Comparison of ENCODE assay signal across 17 cellular contexts in the genomic region with DNA sequence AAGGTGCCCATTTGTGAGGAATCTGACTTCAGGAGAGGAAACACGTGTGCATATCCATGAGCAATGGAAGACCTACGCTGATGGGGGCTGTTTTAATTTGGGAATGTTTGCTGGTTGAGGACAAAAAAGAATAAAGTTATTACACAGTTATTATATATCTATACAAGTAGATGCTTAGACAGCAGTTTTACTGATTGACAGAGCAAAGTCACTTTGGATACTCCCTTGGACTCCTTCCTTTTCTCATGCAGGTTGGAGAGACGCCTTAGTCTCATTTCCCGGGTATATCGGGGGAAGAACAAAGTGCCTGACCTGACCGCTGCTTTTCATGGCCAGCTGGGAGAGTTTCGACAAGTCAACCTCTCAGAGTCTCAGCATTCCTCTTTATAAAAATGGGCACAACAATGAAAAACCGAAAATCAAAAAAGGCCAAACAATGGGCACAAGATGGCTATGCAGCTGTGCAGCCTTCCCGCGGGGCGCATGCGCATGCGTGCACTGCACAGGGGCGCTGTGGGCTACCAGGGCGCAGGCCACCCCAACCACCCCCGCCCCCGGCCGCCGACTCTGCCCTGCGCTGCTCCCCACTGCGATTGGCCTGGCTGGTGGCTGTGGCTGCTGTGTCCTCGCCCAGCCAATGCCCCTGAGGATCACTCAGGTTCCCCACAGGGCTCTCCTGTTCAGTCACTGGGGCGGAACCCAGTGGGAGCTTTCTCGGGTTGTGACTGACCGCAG.
"Had no signal": no experiment of that assay in that cellular context is flagged by ENCODE, and none has a peak within 500 bp of the region (broad histone marks: within the 10 kb centered on the region; RNA-seq: fewer than 3 reads in every experiment).

No MANE protein-coding gene starts in this region.

- ATAC-seq: T-cell had no signal

- H3K27ac Mint-ChIP-seq: activated CD4-positive, alpha-beta memory T cell treated with anti-CD3 and anti-CD28 coated beads, Interleukin-2, amount 10 ng/mL, durations not matched to agents 7 days and 5 days; activated T-cell treated with anti-CD3 and anti-CD28 coated beads, Interleukin-2, amount 50 U/mL, for 24 hours; memory B cell; stimulated activated naive CD8-positive, alpha-beta T cell treated with anti-CD3 and anti-CD28 coated beads, Interleukin-15, Interleukin-2, amounts not matched to agents 100 ng/mL and 50 ng/mL, for 24 hours; T-cell had no signal

- H3K9me3 ChIP-seq: prostate gland, transverse colon, vagina had no signal

- H3K4me1 ChIP-seq: prostate gland, transverse colon, vagina had no signal

- H3K27ac ChIP-seq: dorsolateral prefrontal cortex, prostate gland, skin epidermis, transverse colon, vagina had no signal

- H3K4me3 ChIP-seq: dorsolateral prefrontal cortex, prostate gland, skin epidermis, transverse colon, vagina had no signal

- H3K27me3 ChIP-seq: dorsolateral prefrontal cortex, transverse colon, vagina had no signal

- H3K9me3 Mint-ChIP-seq: activated CD4-positive, alpha-beta memory T cell treated with anti-CD3 and anti-CD28 coated beads, Interleukin-2, amount 10 ng/mL, durations not matched to agents 7 days and 5 days; activated T-cell treated with anti-CD3 and anti-CD28 coated beads, Interleukin-2, amount 50 U/mL, for 24 hours; memory B cell; neural crest cell; stimulated activated naive CD8-positive, alpha-beta T cell treated with anti-CD3 and anti-CD28 coated beads, Interleukin-15, Interleukin-2, amounts not matched to agents 100 ng/mL and 50 ng/mL, for 24 hours; T-cell had no signal

- DNase-seq: activated CD4-positive, alpha-beta memory T cell treated with anti-CD3 and anti-CD28 coated beads, Interleukin-2, amount 10 ng/mL, durations not matched to agents 7 days and 5 days; activated CD4-positive, alpha-beta T cell treated with anti-CD3 and anti-CD28 coated beads for 4 hours; activated effector memory CD4-positive, alpha-beta T cell treated with Interleukin-2 at 50 U/mL for 16 hours; activated naive CD4-positive, alpha-beta T cell treated with anti-CD3 and anti-CD28 coated beads, Interleukin-2, amount 50 U/mL, for 16 hours; activated T-cell treated with anti-CD3 and anti-CD28 coated beads, Interleukin-2, amount 50 U/mL, for 24 hours; dorsolateral prefrontal cortex; foreskin fibroblast; right cardiac atrium; T-cell; T1000; transverse colon had no signal
